12 cellular contexts compared by ENCODE assay signal in genomic region chr11:76628408-76628947, GRCh38. TPM values are rescaled to one million over a fixed set of nuclear protein-coding genes. Genes with fewer than 3 reads are reported as not detected.
DNase-seq lines count a peak whose midpoint lies in the region; ATAC-seq lines count a peak whose summit lies in the region.
"Had no signal": no experiment of that assay in that cellular context is flagged by ENCODE, and none has a peak within 500 bp of the region (broad histone marks: within the 10 kb centered on the region; RNA-seq: fewer than 3 reads in every experiment).

No MANE protein-coding gene starts in this region.

- peaks cover 6% of the 10 kb centered on the region for H3K36me3 Mint-ChIP-seq in activated naive CD8-positive, alpha-beta T cell
- H3K36me3 Mint-ChIP-seq: CD8-positive, alpha-beta T cell had no signal

- H3K4me3 ChIP-seq in skeletal muscle tissue (ENCODE audit: low read length in 3 of 3) = no peak overlapping the region
- no peak overlapping the region for H3K4me3 ChIP-seq in H7 (ENCODE audit: insufficient read depth, low read depth, low read length)
- H3K4me3 ChIP-seq: SJCRH30 had no signal

- H3K36me3 ChIP-seq in skeletal muscle tissue (ENCODE audit: control insufficient read depth in 3 of 3, insufficient read depth in 3 of 3, low read length in 3 of 3) (no peaks in the 10 kb centered on the region), H7 (replicated peaks; ENCODE audit: control insufficient read depth, insufficient read depth, low read length) (no peaks in the 10 kb centered on the region)
- H3K36me3 ChIP-seq: SJCRH30 had no signal

- peaks cover 42% of the 10 kb centered on the region for H3K4me1 Mint-ChIP-seq in activated naive CD8-positive, alpha-beta T cell (ENCODE audit: low read depth)

- H3K9me3 ChIP-seq in skeletal muscle tissue (ENCODE audit: control insufficient read depth in 3 of 3, low read length in 3 of 3) = peaks cover 0 to 6% (median 5%) of the 10 kb centered on the region in 3 donors
- H3K9me3 ChIP-seq: SJCRH30 had no signal

- H3K9ac ChIP-seq in skeletal muscle tissue (ENCODE audit: low read depth in 1 of 3, low read length in 3 of 3) = no peak overlapping the region

- peak overlapping the region; percentile 83 for H3K27ac ChIP-seq in skeletal muscle tissue (ENCODE audit: low read depth, low read length)
- H3K27ac ChIP-seq: SJCRH30 had no signal

- peak; percentile 31 for DNase-seq in stimulated activated naive CD4-positive, alpha-beta T cell treated with Interleukin-2 at 50 U/mL for 16 hours (lab: John Stamatoyannopoulos, UW)
- no peak for DNase-seq in stimulated activated naive CD4-positive, alpha-beta T cell (lab: John Stamatoyannopoulos, UW)
- no peak for DNase-seq in H7
- DNase-seq in HPDE6-E6E7 (ENCODE audit: extremely low spot score) = no peak
- DNase-seq: MM.1S, NCI-H510A, SJCRH30 had no signal

- H3K27me3 ChIP-seq in skeletal muscle tissue (ENCODE audit: control insufficient read depth in 3 of 3, insufficient read depth in 3 of 3, low read length in 3 of 3) = no peaks in the 10 kb centered on the region
- H3K27me3 ChIP-seq in H7 (ENCODE audit: control insufficient read depth, insufficient read depth, low read length) = no peaks in the 10 kb centered on the region
- H3K27me3 ChIP-seq: SJCRH30 had no signal

- no peaks in the 10 kb centered on the region for H3K27me3 Mint-ChIP-seq in activated naive CD8-positive, alpha-beta T cell

- no peak overlapping the region for H3K4me3 Mint-ChIP-seq in activated naive CD8-positive, alpha-beta T cell
- H3K4me3 Mint-ChIP-seq: CD8-positive, alpha-beta T cell had no signal

- no peak for ATAC-seq in GM21825 (IDR thresholded peaks at IDR 0.05; ENCODE audit: unreplicated experiment)
- ATAC-seq in esophagus mucosa = no peak
- ATAC-seq: CD8-positive, alpha-beta T cell had no signal

- peaks cover 5% of the 10 kb centered on the region for H3K9me3 Mint-ChIP-seq in activated naive CD8-positive, alpha-beta T cell (ENCODE audit: low read depth)
- H3K9me3 Mint-ChIP-seq: CD8-positive, alpha-beta T cell had no signal

- H3K4me1 ChIP-seq in skeletal muscle tissue (ENCODE audit: control insufficient read depth in 3 of 3, insufficient read depth in 3 of 3, low read length in 3 of 3) = peaks cover 11 to 21% (median 13%) of the 10 kb centered on the region in 3 donors

- H3K27ac Mint-ChIP-seq in activated naive CD8-positive, alpha-beta T cell = peak overlapping the region; percentile 82
- H3K27ac Mint-ChIP-seq: CD8-positive, alpha-beta T cell had no signal

RNA-seq across cellular contexts. Expression of gene LRRC32, which starts 42.1 kb away (rescaled TPM):
- total RNA-seq in skeletal muscle tissue (6.3 TPM), esophagus mucosa (9.0 TPM)
- total RNA-seq in H7 (2014; rRNA removed; shearing (Covaris generic)) = 0.63 and 0.94 TPM in 2 replicates
